15 cellular contexts compared by ENCODE assay signal in genomic region chr16:87740909-87741424, GRCh38.
DNase-seq lines count a peak whose midpoint lies in the region; ATAC-seq lines count a peak whose summit lies in the region.
"Had no signal": no experiment of that assay in that cellular context is flagged by ENCODE, and none has a peak within 500 bp of the region (broad histone marks: within the 10 kb centered on the region; RNA-seq: fewer than 3 reads in every experiment).

No MANE protein-coding gene starts in this region.

- ATAC-seq in GM21576 (IDR thresholded peaks at IDR 0.05; ENCODE audit: unreplicated experiment): no peak
- ATAC-seq: foreskin keratinocyte; stimulated activated effector memory CD8-positive, alpha-beta T cell treated with anti-CD3 and anti-CD28 coated beads, Interleukin-12 subunit alpha, Interleukin-12 subunit beta, amount 100 ng/mL, for 72 hours had no signal

- DNase-seq in AG20443 (ENCODE audit: low spot score): peak; percentile 71
- DNase-seq in NCI-H1694 treated with DMSO at 0.1 percent for 48 hours (lab: John Stamatoyannopoulos, UW): peak; percentile 75
- DNase-seq in fibroblast of gingiva (ENCODE audit: low read depth): peak; percentile 29
- DNase-seq in middle frontal gyrus (ENCODE audit: extremely low spot score, low spot score): peak; percentile 71
- no peak for DNase-seq in GDM1 (lab: John Stamatoyannopoulos, UW)
- DNase-seq in NCI-H2227 treated with DMSO at 0.1 percent for 48 hours (lab: John Stamatoyannopoulos, UW): no peak
- no peak for DNase-seq in stimulated activated CD4-positive, alpha-beta T cell treated with anti-CD3 and anti-CD28 coated beads, Interleukin-4, amount 100 ng/mL, for 1 hour
- DNase-seq: activated CD8-positive, alpha-beta memory T cell treated with anti-CD3 and anti-CD28 coated beads for 24 hours; foreskin keratinocyte; NCI-H1092; NCI-H510A; stimulated activated CD4-positive, alpha-beta T cell treated with anti-CD3 and anti-CD28 coated beads, Interleukin-1b, Interleukin-23, amount 100 ng/mL, for 48 hours; T-helper 9 cell had no signal

Comparison
In these comparisons a context has a peak if more than half of its experiments do, and no peak if none do; other contexts are left out.
1. DNase-seq: peak in AG20443 (single experiment), NCI-H1694 treated with DMSO at 0.1 percent for 48 hours (single experiment), fibroblast of gingiva (single experiment) and middle frontal gyrus (single experiment); none in GDM1 (single experiment), NCI-H2227 treated with DMSO at 0.1 percent for 48 hours (single experiment) and stimulated activated CD4-positive, alpha-beta T cell treated with anti-CD3 and anti-CD28 coated beads, Interleukin-4, amount 100 ng/mL, for 1 hour (single experiment).